In the genomic region with DNA sequence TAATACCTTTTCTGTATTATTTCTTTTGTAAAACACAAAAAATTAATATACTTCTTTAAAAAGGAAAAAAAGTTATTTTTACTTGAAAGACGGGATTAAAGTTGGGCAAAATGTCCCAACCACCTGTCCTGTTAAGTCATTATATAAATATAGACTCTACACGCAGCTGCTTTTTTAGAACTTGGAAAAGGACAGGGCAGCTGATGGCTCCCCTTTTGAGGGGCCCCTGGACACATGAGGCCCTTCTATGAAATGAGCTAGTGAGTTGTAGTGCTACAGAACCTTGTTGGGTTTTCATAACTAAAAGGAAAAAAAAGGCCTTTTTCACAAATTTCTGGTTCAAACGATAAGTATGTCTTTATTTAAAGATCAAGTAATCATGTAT, we compare ENCODE assay signal across 10 cellular contexts. TPM values are rescaled to one million over a fixed set of nuclear protein-coding genes. Genes with fewer than 3 reads are reported as not detected.
DNase-seq lines count a peak whose midpoint lies in the region; ATAC-seq, FAIRE-seq and TF ChIP-seq lines count a peak whose summit lies in the region.
"Had no signal": no experiment of that assay in that cellular context is flagged by ENCODE, and none has a peak within 500 bp of the region (broad histone marks: within the 10 kb centered on the region; RNA-seq: fewer than 3 reads in every experiment).

No MANE protein-coding gene starts in this region.

- no peak overlapping the region for H3K4me2 ChIP-seq in astrocyte (ENCODE audit: low read length)

- no peaks in the 10 kb centered on the region for H3K9me3 ChIP-seq in astrocyte (ENCODE audit: insufficient read depth, low read depth, low read length)

- TF ChIP-seq CTCF in astrocyte (IDR thresholded peaks at IDR 0.05; ENCODE audit: insufficient read depth, low read depth, low read length) (no peak), foreskin keratinocyte (conservative IDR thresholded peaks at IDR 0.05) (no peak)

- peaks cover 4% of the 10 kb centered on the region for H3K36me3 Mint-ChIP-seq in stimulated activated naive CD8-positive, alpha-beta T cell treated with anti-CD3 and anti-CD28 coated beads, Interleukin-15, Interleukin-2, amounts not matched to agents 100 ng/mL and 50 ng/mL, for 24 hours (ENCODE audit: low read depth)
- no peaks in the 10 kb centered on the region for H3K36me3 Mint-ChIP-seq in astrocyte (ENCODE audit: low read depth, unreplicated experiment)

- no peak overlapping the region for H3K27ac ChIP-seq in astrocyte (ENCODE audit: low read depth, low read length)
- H3K27ac ChIP-seq in foreskin keratinocyte: no peak overlapping the region
- H3K27ac ChIP-seq: epithelial cell of prostate had no signal

- H3K4me1 ChIP-seq in astrocyte (ENCODE audit: insufficient read depth, low read length): no peaks in the 10 kb centered on the region
- no peaks in the 10 kb centered on the region for H3K4me1 ChIP-seq in foreskin keratinocyte

- H3K36me3 ChIP-seq in astrocyte (ENCODE audit: insufficient read depth, low read length): no peaks in the 10 kb centered on the region

- no peak overlapping the region for H2AFZ ChIP-seq in astrocyte (ENCODE audit: low read depth, low read length)

- no peaks in the 10 kb centered on the region for H3K79me2 ChIP-seq in astrocyte (ENCODE audit: insufficient read depth, low read length)

- H3K9ac ChIP-seq in astrocyte (ENCODE audit: low read length): no peak overlapping the region

- H3K9me3 Mint-ChIP-seq in stimulated activated naive CD8-positive, alpha-beta T cell treated with anti-CD3 and anti-CD28 coated beads, Interleukin-15, Interleukin-2, amounts not matched to agents 100 ng/mL and 50 ng/mL, for 24 hours: no peaks in the 10 kb centered on the region
- H3K9me3 Mint-ChIP-seq in astrocyte (ENCODE audit: unreplicated experiment): no peaks in the 10 kb centered on the region

- no peak overlapping the region for H3K4me3 ChIP-seq in astrocyte (ENCODE audit: insufficient read depth, low read depth, low read length)

- no peaks in the 10 kb centered on the region for H4K20me1 ChIP-seq in astrocyte (ENCODE audit: insufficient read depth, low read length)

- no peak for DNase-seq in stimulated activated naive CD8-positive, alpha-beta T cell treated with anti-CD3 and anti-CD28 coated beads, Interleukin-15, Interleukin-2, amounts not matched to agents 100 U/mL and 50 U/mL, for 24 hours
- DNase-seq in astrocyte (ENCODE audit: low read depth) (no peak), myocyte (ENCODE audit: low read depth) (peak; percentile 55), foreskin keratinocyte (no peak), DMS 273 (lab: John Stamatoyannopoulos, UW; ENCODE audit: unreplicated experiment) (no peak), cerebellar cortex (ENCODE audit: low spot score) (no peak)
- DNase-seq in stimulated activated CD4-positive, alpha-beta T cell treated with anti-CD3 and anti-CD28 coated beads, Interleukin-4, amount 100 ng/mL, for 24 hours: no peak
- DNase-seq: MV-4-11 had no signal

- no peak for ATAC-seq in stimulated activated naive CD8-positive, alpha-beta T cell treated with anti-CD3 and anti-CD28 coated beads, Interleukin-15, Interleukin-2, amounts not matched to agents 100 U/mL and 50 U/mL, for 24 hours
- no peak for ATAC-seq in foreskin keratinocyte

- H3K27ac Mint-ChIP-seq in stimulated activated naive CD8-positive, alpha-beta T cell treated with anti-CD3 and anti-CD28 coated beads, Interleukin-15, Interleukin-2, amounts not matched to agents 100 ng/mL and 50 ng/mL, for 24 hours: no peak overlapping the region
- H3K27ac Mint-ChIP-seq in astrocyte (ENCODE audit: unreplicated experiment): no peak overlapping the region

- H3K4me3 Mint-ChIP-seq in stimulated activated naive CD8-positive, alpha-beta T cell treated with anti-CD3 and anti-CD28 coated beads, Interleukin-15, Interleukin-2, amounts not matched to agents 100 ng/mL and 50 ng/mL, for 24 hours: peak overlapping the region; percentile 76
- peak overlapping the region; percentile 84 for H3K4me3 Mint-ChIP-seq in astrocyte (ENCODE audit: unreplicated experiment)

- no peak for FAIRE-seq in astrocyte (lab: Jason Lieb, UNC)

- H3K4me1 Mint-ChIP-seq in stimulated activated naive CD8-positive, alpha-beta T cell treated with anti-CD3 and anti-CD28 coated beads, Interleukin-15, Interleukin-2, amounts not matched to agents 100 ng/mL and 50 ng/mL, for 24 hours (ENCODE audit: low read depth): no peaks in the 10 kb centered on the region
- no peaks in the 10 kb centered on the region for H3K4me1 Mint-ChIP-seq in astrocyte (ENCODE audit: low read depth, unreplicated experiment)

- H3K27me3 Mint-ChIP-seq in stimulated activated naive CD8-positive, alpha-beta T cell treated with anti-CD3 and anti-CD28 coated beads, Interleukin-15, Interleukin-2, amounts not matched to agents 100 ng/mL and 50 ng/mL, for 24 hours: no peaks in the 10 kb centered on the region
- no peaks in the 10 kb centered on the region for H3K27me3 Mint-ChIP-seq in astrocyte (ENCODE audit: low read depth, unreplicated experiment)

- peaks cover 5% of the 10 kb centered on the region for H3K27me3 ChIP-seq in astrocyte (ENCODE audit: insufficient read depth, low read length)
- H3K27me3 ChIP-seq in foreskin keratinocyte: no peaks in the 10 kb centered on the region

RNA-seq across cellular contexts. Expression of a gene that starts 0.6 kb away (rescaled TPM):
- total RNA-seq in astrocyte: 10.0 and 12.6 TPM in 2 replicates
- 6.5 and 11.7 TPM in 2 replicates for total RNA-seq in myocyte
- polyA plus RNA-seq in myocyte (2012): 2.7 TPM
- 7.8 and 9.1 TPM in 2 replicates for total RNA-seq in foreskin keratinocyte
- polyA plus RNA-seq in foreskin keratinocyte: 10.3 and 12.4 TPM in 2 replicates

RNA-seq across cellular contexts. Expression of a gene that starts 18.6 kb away (rescaled TPM):
- total RNA-seq in astrocyte (7.6 and 9.4 TPM in 2 replicates), myocyte (54.0 and 66.3 TPM in 2 replicates), foreskin keratinocyte (6.5 and 7.8 TPM in 2 replicates)
- 16.7 TPM for polyA plus RNA-seq in myocyte (2012)
- polyA plus RNA-seq in foreskin keratinocyte: 5.8 and 8.2 TPM in 2 replicates

RNA-seq across cellular contexts. Expression of a gene that starts 34.8 kb away (rescaled TPM):
- 0.36 TPM in 1 of 2 replicates, not detected in the other for total RNA-seq in astrocyte
- not detected in 2 replicates for total RNA-seq in myocyte
- polyA plus RNA-seq in myocyte (2012): not detected
- not detected in 2 replicates for total RNA-seq in foreskin keratinocyte
- polyA plus RNA-seq in foreskin keratinocyte: not detected in 2 replicates

RNA-seq across cellular contexts. Expression of a gene that starts 44.9 kb away (rescaled TPM):
- total RNA-seq in astrocyte (69.0 and 70.5 TPM in 2 replicates), myocyte (158 and 197 TPM in 2 replicates), foreskin keratinocyte (87.4 and 102 TPM in 2 replicates)
- 120 TPM for polyA plus RNA-seq in myocyte (2012)
- polyA plus RNA-seq in foreskin keratinocyte: 98.0 and 110 TPM in 2 replicates

RNA-seq across cellular contexts. Expression of a gene that starts 56.4 kb away (rescaled TPM):
- total RNA-seq in astrocyte (62.2 and 68.4 TPM in 2 replicates), myocyte (119 and 141 TPM in 2 replicates), foreskin keratinocyte (96.0 and 110 TPM in 2 replicates)
- 64.3 TPM for polyA plus RNA-seq in myocyte (2012)
- 97.1 and 99.6 TPM in 2 replicates for polyA plus RNA-seq in foreskin keratinocyte
